In genomic region chr22:29265306-29265705, GRCh38 we compare ENCODE assay signal across 17 cellular contexts. TPM values are rescaled to one million over a fixed set of nuclear protein-coding genes. Genes with fewer than 3 reads are reported as not detected.
"Had no signal": no experiment of that assay in that cellular context is flagged by ENCODE, and none has a peak within 500 bp of the region (broad histone marks: within the 10 kb centered on the region; RNA-seq: fewer than 3 reads in every experiment).

No MANE protein-coding gene starts in this region.

- H3K9me3 ChIP-seq: colonic mucosa, esophagus muscularis mucosa, gastroesophageal sphincter, heart left ventricle, upper lobe of left lung had no signal

- DNase-seq: activated naive CD4-positive, alpha-beta T cell; activated T-cell treated with anti-CD3 and anti-CD28 coated beads, Interleukin-2, amount 50 U/mL, for 1 hour; colonic mucosa; mesendoderm; naive B cell; stimulated activated CD4-positive, alpha-beta T cell treated with anti-CD3 and anti-CD28 coated beads, Interleukin-4, amount 100 ng/mL, for 24 hours; stimulated activated naive CD8-positive, alpha-beta T cell treated with anti-CD3 and anti-CD28 coated beads, Interleukin-15, Interleukin-2, amounts not matched to agents 100 U/mL and 50 U/mL, for 24 hours; T-helper 1 cell had no signal

- H3K4me2 ChIP-seq: neural progenitor cell had no signal

- H3K9me3 Mint-ChIP-seq: neural progenitor cell, WTC11 had no signal

- H3K36me3 ChIP-seq: neural progenitor cell had no signal

- H3K27ac ChIP-seq: colonic mucosa, neural progenitor cell had no signal

- H3K4me3 ChIP-seq: colonic mucosa, esophagus muscularis mucosa, gastroesophageal sphincter, neural progenitor cell, upper lobe of left lung had no signal

- H3K27me3 Mint-ChIP-seq: activated naive CD8-positive, alpha-beta T cell; naive B cell had no signal

- H3K27ac Mint-ChIP-seq: activated naive CD8-positive, alpha-beta T cell had no signal

- H3K27me3 ChIP-seq: colonic mucosa, esophagus muscularis mucosa, gastroesophageal sphincter, heart left ventricle, neural progenitor cell, upper lobe of left lung had no signal

- H3K9ac ChIP-seq: neural progenitor cell had no signal

- ATAC-seq: gastroesophageal sphincter; heart left ventricle; stimulated activated naive CD8-positive, alpha-beta T cell treated with anti-CD3 and anti-CD28 coated beads, Interleukin-15, Interleukin-2, amounts not matched to agents 100 U/mL and 50 U/mL, for 24 hours; WTC11 had no signal

RNA-seq across cellular contexts. Expression of gene RASL10A, which starts 50.2 kb away (rescaled TPM):
- total RNA-seq: bronchial epithelial cell, osteoblast had no signal

RNA-seq across cellular contexts. Expression of gene EMID1, which starts 59.6 kb away (rescaled TPM):
- total RNA-seq: bronchial epithelial cell had no signal
